In genomic region chr11:86182976-86183584, GRCh38 we compare ENCODE assay signal across 8 cellular contexts.
A peak's percentile ranks its signal among the peaks of the same experiment; 100 is the strongest.
DNase-seq lines count a peak whose midpoint lies in the region; ATAC-seq and TF ChIP-seq lines count a peak whose summit lies in the region.

No MANE protein-coding gene starts in this region.

- peaks cover 5% of the 10 kb centered on the region for H3F3A ChIP-seq in smooth muscle cell (ENCODE audit: low read depth)

- H2AFZ ChIP-seq in smooth muscle cell (ENCODE audit: low read depth), result peak overlapping the region; percentile 4

- BruUV-seq in A673 (replicated peaks; lab: Mats Ljungman, UMichigan), result no TSS peak

- H3K9me3 ChIP-seq in smooth muscle cell (replicated peaks; ENCODE audit: low read depth) (no peaks in the 10 kb centered on the region), A673 (ENCODE audit: low read depth, low read length, poor library complexity, severe bottlenecking) (no peaks in the 10 kb centered on the region)

- H3K27ac ChIP-seq in smooth muscle cell (ENCODE audit: low read depth), result peak overlapping the region; percentile 79
- H3K27ac ChIP-seq in A673 (ENCODE audit: low read depth, low read length, poor library complexity, severe bottlenecking), result no peak overlapping the region

- POLR2A ChIA-PET in A673 (lab: Charles Lee; ENCODE audit: low non-redundant PET), result no interaction called here

- no peak overlapping the region for H3K4me3 Mint-ChIP-seq in activated T-cell treated with anti-CD3 and anti-CD28 coated beads, Interleukin-2, amount 50 U/mL, for 24 hours

- intact Hi-C loops in Right ventricle myocardium superior (cut with DNase I), result no loop called here
- intact Hi-C loops in A673 (cut with micrococcal nuclease; ENCODE audit: unreplicated experiment), result no loop called here

- H3K9ac ChIP-seq in smooth muscle cell (ENCODE audit: low read depth), result peak overlapping the region; percentile 16

- H3K27me3 ChIP-seq in smooth muscle cell (ENCODE audit: low read depth) (no peaks in the 10 kb centered on the region), A673 (replicated peaks; ENCODE audit: insufficient read depth, low read depth, low read length, poor library complexity) (no peaks in the 10 kb centered on the region)

- H3K27me3 Mint-ChIP-seq in activated T-cell treated with anti-CD3 and anti-CD28 coated beads, Interleukin-2, amount 50 U/mL, for 24 hours, result no peaks in the 10 kb centered on the region

- in situ Hi-C loops in KBM-7 (cut with MboI; ENCODE audit: low pct_unique_long_range_greater_than_20kb, low sequenced_read_pairs), result no loop called here

- H3K79me2 ChIP-seq in smooth muscle cell (ENCODE audit: low read depth), result no peaks in the 10 kb centered on the region

- no peak overlapping the region for H3K4me3 ChIP-seq in smooth muscle cell
- H3K4me3 ChIP-seq in A673 (ENCODE audit: low read depth, low read length, poor library complexity, severe bottlenecking), result no peak overlapping the region

- peaks cover 30% of the 10 kb centered on the region for H3K4me1 Mint-ChIP-seq in activated T-cell treated with anti-CD3 and anti-CD28 coated beads, Interleukin-2, amount 50 U/mL, for 24 hours (ENCODE audit: low read depth)

- ATAC-seq in GM21529 (IDR thresholded peaks at IDR 0.05; ENCODE audit: unreplicated experiment) (peak; percentile 72), Right ventricle myocardium superior (ENCODE audit: poor library complexity) (no peak)

- DNase-seq in GDM1 (lab: John Stamatoyannopoulos, UW) (peak; percentile 58), KBM-7 (peak; percentile 75), smooth muscle cell (lab: John Stamatoyannopoulos, UW; ENCODE audit: unreplicated experiment) (no peak), Right ventricle myocardium superior (no peak), A673 (ENCODE audit: low spot score) (no peak), GM19238 (ENCODE audit: insufficient read length, low spot score) (no peak)
- DNase-seq in activated T-cell treated with anti-CD3 and anti-CD28 coated beads, Interleukin-2, amount 50 U/mL, for 24 hours, result peak; percentile 72

- H4K20me1 ChIP-seq in smooth muscle cell (ENCODE audit: low read depth), result no peaks in the 10 kb centered on the region

- no peaks in the 10 kb centered on the region for H3K9me3 Mint-ChIP-seq in activated T-cell treated with anti-CD3 and anti-CD28 coated beads, Interleukin-2, amount 50 U/mL, for 24 hours

- TF ChIP-seq CTCF in smooth muscle cell (IDR thresholded peaks at IDR 0.05; ENCODE audit: borderline replicate concordance, insufficient read depth, poor library complexity, severe bottlenecking) (no peak), A673 (conservative IDR thresholded peaks at IDR 0.05; ENCODE audit: low read depth, low read length) (no peak)

- no peaks in the 10 kb centered on the region for H3K36me3 ChIP-seq in smooth muscle cell (ENCODE audit: low read depth)
- H3K36me3 ChIP-seq in A673 (ENCODE audit: insufficient read depth, low read length, poor library complexity, severe bottlenecking), result no peaks in the 10 kb centered on the region

- H3K36me3 Mint-ChIP-seq in activated T-cell treated with anti-CD3 and anti-CD28 coated beads, Interleukin-2, amount 50 U/mL, for 24 hours (ENCODE audit: low read depth), result peaks cover 2% of the 10 kb centered on the region

- 58% methylated on average over 8 of the region's 8 CpGs for WGBS in smooth muscle cell (ENCODE audit: low lambda C conversion rate)

- peak overlapping the region; percentile 53 for H3K4me2 ChIP-seq in smooth muscle cell

- CTCF ChIA-PET in A673 (lab: Charles Lee), result no interaction called here

- no peak overlapping the region for H3K27ac Mint-ChIP-seq in activated T-cell treated with anti-CD3 and anti-CD28 coated beads, Interleukin-2, amount 50 U/mL, for 24 hours

- H3K4me1 ChIP-seq in smooth muscle cell (ENCODE audit: low read depth) (peaks cover 3% of the 10 kb centered on the region), A673 (ENCODE audit: insufficient read depth, low read length, poor library complexity, severe bottlenecking) (no peaks in the 10 kb centered on the region)

Comparison
In these comparisons a context has a peak if more than half of its experiments do, and no peak if none do; other contexts are left out.
1. DNase-seq: peak in GDM1 (single experiment), KBM-7 (single experiment) and activated T-cell treated with anti-CD3 and anti-CD28 coated beads, Interleukin-2, amount 50 U/mL, for 24 hours (single experiment); none in smooth muscle cell (single experiment), Right ventricle myocardium superior (single experiment), A673 (single experiment) and GM19238 (single experiment).